8 cellular contexts compared by ENCODE assay signal in genomic region chr19:10870501-10870954, GRCh38. TPM values are rescaled to one million over a fixed set of nuclear protein-coding genes. Genes with fewer than 3 reads are reported as not detected.
DNase-seq lines count a peak whose midpoint lies in the region; ATAC-seq and TF ChIP-seq lines count a peak whose summit lies in the region.

No MANE protein-coding gene starts in this region.

- H3K4me1 Mint-ChIP-seq in stimulated activated naive CD8-positive, alpha-beta T cell treated with anti-CD3 and anti-CD28 coated beads, Interleukin-15, Interleukin-2, amounts not matched to agents 100 ng/mL and 50 ng/mL, for 24 hours (ENCODE audit: low read depth) = peaks cover 33% of the 10 kb centered on the region
- peaks cover 29% of the 10 kb centered on the region for H3K4me1 Mint-ChIP-seq in brain

- no peak for ATAC-seq in stimulated activated naive CD8-positive, alpha-beta T cell treated with anti-CD3 and anti-CD28 coated beads, Interleukin-15, Interleukin-2, amounts not matched to agents 100 U/mL and 50 U/mL, for 24 hours
- no peak for ATAC-seq in GM21619 (IDR thresholded peaks at IDR 0.05; ENCODE audit: unreplicated experiment)
- ATAC-seq in GM18498 (IDR thresholded peaks at IDR 0.05; ENCODE audit: unreplicated experiment) = no peak

- no peaks in the 10 kb centered on the region for H3K36me3 Mint-ChIP-seq in stimulated activated naive CD8-positive, alpha-beta T cell treated with anti-CD3 and anti-CD28 coated beads, Interleukin-15, Interleukin-2, amounts not matched to agents 100 ng/mL and 50 ng/mL, for 24 hours (ENCODE audit: low read depth)
- peaks cover 13% of the 10 kb centered on the region for H3K36me3 Mint-ChIP-seq in brain

- H3K27ac ChIP-seq in mesodermal cell (ENCODE audit: low read depth, low read length, severe bottlenecking) = peak overlapping the region; percentile 88

- no peaks in the 10 kb centered on the region for H3K9me3 Mint-ChIP-seq in stimulated activated naive CD8-positive, alpha-beta T cell treated with anti-CD3 and anti-CD28 coated beads, Interleukin-15, Interleukin-2, amounts not matched to agents 100 ng/mL and 50 ng/mL, for 24 hours
- H3K9me3 Mint-ChIP-seq in brain = no peaks in the 10 kb centered on the region

- H3K4me3 Mint-ChIP-seq in stimulated activated naive CD8-positive, alpha-beta T cell treated with anti-CD3 and anti-CD28 coated beads, Interleukin-15, Interleukin-2, amounts not matched to agents 100 ng/mL and 50 ng/mL, for 24 hours = peak overlapping the region; percentile 81
- H3K4me3 Mint-ChIP-seq in brain = peak overlapping the region; percentile 82 to 90 (median 87)

- H3K36me3 ChIP-seq in mesodermal cell (ENCODE audit: control insufficient read depth, insufficient read depth, low read length) = no peaks in the 10 kb centered on the region

- WGBS in mesodermal cell (ENCODE audit: insufficient coverage in 2 of 2), 2 experiments = 3 to 6% methylated on average over 12 to 18 of the region's 22 CpGs

- peaks cover 3% of the 10 kb centered on the region for H3K4me1 ChIP-seq in mesodermal cell (ENCODE audit: control insufficient read depth, insufficient read depth, low read length, poor library complexity, severe bottlenecking)

- no peak for DNase-seq in stimulated activated naive CD8-positive, alpha-beta T cell treated with anti-CD3 and anti-CD28 coated beads, Interleukin-15, Interleukin-2, amounts not matched to agents 100 U/mL and 50 U/mL, for 24 hours
- DNase-seq in stimulated activated CD4-positive, alpha-beta T cell treated with anti-CD3 and anti-CD28 coated beads, Interleukin-15, amount 100 ng/mL, for 24 hours = no peak
- DNase-seq in COLO829 (ENCODE audit: low spot score) = no peak

- peak overlapping the region; percentile 22 for H3K4me3 ChIP-seq in mesodermal cell (ENCODE audit: extremely low read depth, insufficient read depth, low read length, poor library complexity, severe bottlenecking)

- peak overlapping the region; percentile 88 for H3K27ac Mint-ChIP-seq in stimulated activated naive CD8-positive, alpha-beta T cell treated with anti-CD3 and anti-CD28 coated beads, Interleukin-15, Interleukin-2, amounts not matched to agents 100 ng/mL and 50 ng/mL, for 24 hours
- peak overlapping the region; percentile 89 to 96 (median 93) for H3K27ac Mint-ChIP-seq in brain

- H3K27me3 Mint-ChIP-seq in stimulated activated naive CD8-positive, alpha-beta T cell treated with anti-CD3 and anti-CD28 coated beads, Interleukin-15, Interleukin-2, amounts not matched to agents 100 ng/mL and 50 ng/mL, for 24 hours = no peaks in the 10 kb centered on the region
- H3K27me3 Mint-ChIP-seq in brain = no peaks in the 10 kb centered on the region

- H3K9me3 ChIP-seq in mesodermal cell (ENCODE audit: control insufficient read depth, low read length) = no peaks in the 10 kb centered on the region

- no peak for TF ChIP-seq CTCF in brain (conservative IDR thresholded peaks at IDR 0.05)

RNA-seq across cellular contexts. Expression of gene CARM1, which starts 0.8 kb away (rescaled TPM):
- polyA plus RNA-seq in brain (ENCODE audit: insufficient read depth, low read depth, low replicate concordance) = 40.8 TPM
- 93.2 TPM for polyA plus RNA-seq in mesodermal cell (2013, experiment 1 of 2)
- polyA plus RNA-seq in mesodermal cell (2013, experiment 2 of 2) = 83.9 TPM

RNA-seq across cellular contexts. Expression of gene C19orf38, which starts 22.3 kb away (rescaled TPM):
- polyA plus RNA-seq in brain (ENCODE audit: insufficient read depth, low read depth, low replicate concordance) = 1.9 TPM
- polyA plus RNA-seq in mesodermal cell (2013, experiment 1 of 2) = 0.81 TPM
- polyA plus RNA-seq in mesodermal cell (2013, experiment 2 of 2) = not detected

RNA-seq across cellular contexts. Expression of gene TMED1, which starts 34.5 kb away (rescaled TPM):
- 29.0 TPM for polyA plus RNA-seq in brain (ENCODE audit: insufficient read depth, low read depth, low replicate concordance)
- polyA plus RNA-seq in mesodermal cell (2013, experiment 1 of 2) = 40.8 TPM
- 33.7 TPM for polyA plus RNA-seq in mesodermal cell (2013, experiment 2 of 2)

RNA-seq across cellular contexts. Expression of gene YIPF2, which starts 57.9 kb away (rescaled TPM):
- 55.1 TPM for polyA plus RNA-seq in brain (ENCODE audit: insufficient read depth, low read depth, low replicate concordance)
- polyA plus RNA-seq in mesodermal cell (2013, experiment 1 of 2) = 75.8 TPM
- polyA plus RNA-seq in mesodermal cell (2013, experiment 2 of 2) = 58.8 TPM

RNA-seq across cellular contexts. Expression of gene TIMM29, which starts 58.1 kb away (rescaled TPM):
- polyA plus RNA-seq in brain (ENCODE audit: insufficient read depth, low read depth, low replicate concordance) = 18.0 TPM
- polyA plus RNA-seq in mesodermal cell (2013, experiment 1 of 2) = 17.7 TPM
- polyA plus RNA-seq in mesodermal cell (2013, experiment 2 of 2) = 17.0 TPM
